In genomic region chr2:172172513-172173217, GRCh38 we compare ENCODE assay signal across 8 cellular contexts.
DNase-seq lines count a peak whose midpoint lies in the region; ATAC-seq and TF ChIP-seq lines count a peak whose summit lies in the region.

No MANE protein-coding gene starts in this region.

- H3K36me3 ChIP-seq in endodermal cell (ENCODE audit: control insufficient read depth, insufficient read depth, low read length) (no peaks in the 10 kb centered on the region), mesenchymal stem cell (ENCODE audit: control insufficient read depth in 1 of 2, insufficient read depth in 2 of 2, low read depth in 1 of 2, low read length in 2 of 2) (no peaks in the 10 kb centered on the region)

- H3K27me3 Mint-ChIP-seq in endodermal cell (ENCODE audit: insufficient read depth), result peaks cover 44% of the 10 kb centered on the region

- H3K27ac ChIP-seq in endodermal cell (ENCODE audit: low read depth, low read length), result no peak overlapping the region
- H3K27ac ChIP-seq in mesenchymal stem cell (ENCODE audit: low read length, poor library complexity, severe bottlenecking), result no peak overlapping the region

- POLR2A ChIA-PET in AG04449 (lab: Yijun Ruan, JAX), result interaction anchor here (1.0 to 1.6 kb wide), 2 partner anchors 111 to 293 kb away, joined by 3 read pairs; no protein-coding TSS in a partner anchor

- peak overlapping the region in 1 of 2 experiments; percentile 99 for H3K23ac ChIP-seq in mesenchymal stem cell (ENCODE audit: low read length in 2 of 2)

- H3K18ac ChIP-seq in mesenchymal stem cell (ENCODE audit: low read depth in 1 of 2, low read length in 2 of 2), result peak overlapping the region; percentile 88

- H3K4me1 ChIP-seq in endodermal cell (ENCODE audit: control insufficient read depth, insufficient read depth, low read length), result no peaks in the 10 kb centered on the region
- H3K4me1 ChIP-seq in mesenchymal stem cell (ENCODE audit: control insufficient read depth, insufficient read depth, low read depth, low read length), result peaks cover 2% of the 10 kb centered on the region

- H4K8ac ChIP-seq in mesenchymal stem cell (ENCODE audit: low read length), result peak overlapping the region; percentile 81

- no peaks in the 10 kb centered on the region for H3K79me1 ChIP-seq in mesenchymal stem cell (replicated peaks; ENCODE audit: low read length, poor library complexity, severe bottlenecking)

- peak overlapping the region; percentile 72 for H2AFZ ChIP-seq in mesenchymal stem cell (ENCODE audit: low read depth, low read length)

- H3K9me3 ChIP-seq in endodermal cell (ENCODE audit: control insufficient read depth, low read length) (no peaks in the 10 kb centered on the region), mesenchymal stem cell (ENCODE audit: control insufficient read depth, low read length) (no peaks in the 10 kb centered on the region)

- peak; percentile 91 for TF ChIP-seq CTCF in AG04449 (IDR thresholded peaks at IDR 0.05; ENCODE audit: insufficient read depth, low read length, missing control alignments)
- TF ChIP-seq CTCF in GM20000 (IDR thresholded peaks at IDR 0.05; ENCODE audit: extremely low read depth, missing control alignments), result peak; percentile 33
- peak; percentile 93 for TF ChIP-seq CTCF in endodermal cell (conservative IDR thresholded peaks at IDR 0.05)

- no peak for DNase-seq in AG04449 (ENCODE audit: low read depth, low spot score)
- peak; percentile 70 for DNase-seq in GM20000 (ENCODE audit: low spot score)
- DNase-seq in NCI-H774 (lab: John Stamatoyannopoulos, UW), result peak; percentile 74
- peak in 2 of 3 experiments; percentile 17 to 26 for DNase-seq in activated CD8-positive, alpha-beta memory T cell treated with anti-CD3 and anti-CD28 coated beads for 48 hours (ENCODE audit: low read depth in 2 of 3, low spot score in 2 of 3)
- peak; percentile 94 for DNase-seq in endodermal cell
- DNase-seq in mesenchymal stem cell, result peak; percentile 61
- peak; percentile 27 to 61 (median 49) for DNase-seq in stimulated activated CD4-positive, alpha-beta T cell treated with anti-CD3 and anti-CD28 coated beads, TNF-alpha, amount 100 ng/mL, for 24 hours (ENCODE audit: low read depth in 3 of 3)

- 4 to 6% methylated on average over 10 to 58 of the region's 58 CpGs for WGBS in endodermal cell (ENCODE audit: insufficient coverage in 1 of 2, insufficient read length in 1 of 2), 2 experiments
- WGBS in mesenchymal stem cell, result under 1% methylated on average over 33 of the region's 58 CpGs

- peak overlapping the region; percentile 100 for H2BK15ac ChIP-seq in mesenchymal stem cell (ENCODE audit: low read depth, poor library complexity, severe bottlenecking)

- H3K27me3 ChIP-seq in endodermal cell (ENCODE audit: control insufficient read depth, insufficient read depth, low read length, poor library complexity, severe bottlenecking) (peaks cover 21% of the 10 kb centered on the region), mesenchymal stem cell (ENCODE audit: control insufficient read depth in 1 of 2, insufficient read depth in 1 of 2, low read length in 2 of 2) (peaks cover 0 to 36% of the 10 kb centered on the region in 2 experiments)

- H3K9me3 Mint-ChIP-seq in endodermal cell, result peaks cover 5% of the 10 kb centered on the region

- no peak for ATAC-seq in GM21515 (IDR thresholded peaks at IDR 0.05; ENCODE audit: unreplicated experiment)

- CTCF ChIA-PET in AG04449 (lab: Yijun Ruan, JAX), result interaction anchor here (0.6 to 17.3 kb wide), 41 partner anchors 10 to 575 kb away, joined by 3 to 662 read pairs (median 3); partner anchors contain the start of gene ITGA6

- H4K91ac ChIP-seq in mesenchymal stem cell (ENCODE audit: low read length), result no peak overlapping the region

- H2BK120ac ChIP-seq in mesenchymal stem cell (ENCODE audit: low read depth, low read length), result peak overlapping the region; percentile 81

- no peak overlapping the region for H2BK5ac ChIP-seq in mesenchymal stem cell (ENCODE audit: low read depth, low read length, poor library complexity, severe bottlenecking)

- no peak overlapping the region for H2AK5ac ChIP-seq in mesenchymal stem cell (ENCODE audit: low read length, severe bottlenecking)

- peak overlapping the region in 1 of 2 experiments; percentile 83 for H2BK12ac ChIP-seq in mesenchymal stem cell (ENCODE audit: low read length in 2 of 2)

- peak overlapping the region in 1 of 2 experiments; percentile 18 for H3K14ac ChIP-seq in mesenchymal stem cell (ENCODE audit: low read length in 2 of 2)

- peak overlapping the region in 1 of 2 experiments; percentile 65 for H3K4ac ChIP-seq in mesenchymal stem cell (ENCODE audit: low read depth in 1 of 2, low read length in 2 of 2)

- H3K36me3 Mint-ChIP-seq in endodermal cell (ENCODE audit: low read depth), result no peaks in the 10 kb centered on the region

- peak overlapping the region; percentile 70 for H3K4me3 ChIP-seq in AG04449 (ENCODE audit: low read depth, low read length)
- H3K4me3 ChIP-seq in endodermal cell (ENCODE audit: low read length), result peak overlapping the region; percentile 73
- H3K4me3 ChIP-seq in mesenchymal stem cell (ENCODE audit: insufficient read depth in 1 of 2, low read depth in 1 of 2, low read length in 2 of 2), result peak overlapping the region; percentile 70 to 80

- peak overlapping the region; percentile 48 for H3K4me3 Mint-ChIP-seq in endodermal cell

- H3K4me2 ChIP-seq in mesenchymal stem cell (ENCODE audit: low read length, poor library complexity, severe bottlenecking), result peak overlapping the region; percentile 94

- H3K4me1 Mint-ChIP-seq in endodermal cell, result no peaks in the 10 kb centered on the region

- no peak overlapping the region for H3K27ac Mint-ChIP-seq in endodermal cell

- H3K9ac ChIP-seq in endodermal cell (ENCODE audit: extremely low read depth, low read length, poor library complexity, severe bottlenecking) (no peak overlapping the region), mesenchymal stem cell (ENCODE audit: low read length) (peak overlapping the region; percentile 60)

Comparison
In these comparisons a context has a peak if more than half of its experiments do, and no peak if none do; other contexts are left out.
1. CTCF ChIP-seq: peak in every context shown above with its lines; median percentile 93 in endodermal cell; 91 in AG04449; 33 in GM20000.